27 cellular contexts compared by ENCODE assay signal in genomic region chr13:42865703-42866102, GRCh38.
DNase-seq lines count a peak whose midpoint lies in the region; ATAC-seq and TF ChIP-seq lines count a peak whose summit lies in the region.
"Had no signal": no experiment of that assay in that cellular context is flagged by ENCODE, and none has a peak within 500 bp of the region (broad histone marks: within the 10 kb centered on the region; RNA-seq: fewer than 3 reads in every experiment).

No MANE protein-coding gene starts in this region.

- H3K23me2 ChIP-seq in H9 (ENCODE audit: insufficient read length, low read depth, low read length, poor library complexity, severe bottlenecking): no peaks in the 10 kb centered on the region

- H4K91ac ChIP-seq in H9 (ENCODE audit: insufficient read length, low read depth, low read length) (no peak overlapping the region), mesenchymal stem cell (ENCODE audit: low read length) (no peak overlapping the region)

- H3K27ac Mint-ChIP-seq in H9: peak overlapping the region in 2 of 3 experiments; percentile 8 to 86; a peak in 4 of 7 replicates
- peak overlapping the region; percentile 80 for H3K27ac Mint-ChIP-seq in WTC11
- H3K27ac Mint-ChIP-seq in neural progenitor cell: no peak overlapping the region
- H3K27ac Mint-ChIP-seq: activated CD4-positive, alpha-beta memory T cell treated with anti-CD3 and anti-CD28 coated beads, Interleukin-2, amount 10 ng/mL, durations not matched to agents 7 days and 5 days; activated naive CD8-positive, alpha-beta T cell treated with anti-CD3 and anti-CD28 coated beads for 36 hours; activated T-helper 2 cell treated with anti-CD3 and anti-CD28 coated beads, Interferon-gamma antibody, Interleukin-2, Interleukin-4, amounts not matched to agents 10 μg/mL and 5 μg/mL and 100 μg/mL, durations not matched to agents 14 hours and 24 hours and 36 hours; CD4-positive, alpha-beta memory T cell had no signal

- H2BK5ac ChIP-seq in H9 (ENCODE audit: insufficient read length, low read length) (no peak overlapping the region), mesenchymal stem cell (ENCODE audit: low read depth, low read length, poor library complexity, severe bottlenecking) (no peak overlapping the region)

- peaks cover 0 to 15% of the 10 kb centered on the region in 2 experiments; a peak in 4 of 5 replicates for H3K9me3 Mint-ChIP-seq in H9
- peaks cover 7% of the 10 kb centered on the region; the same call in 1 of the 2 replicates for H3K9me3 Mint-ChIP-seq in WTC11
- peaks cover 2% of the 10 kb centered on the region for H3K9me3 Mint-ChIP-seq in neural progenitor cell
- H3K9me3 Mint-ChIP-seq: activated CD4-positive, alpha-beta memory T cell treated with anti-CD3 and anti-CD28 coated beads, Interleukin-2, amount 10 ng/mL, durations not matched to agents 7 days and 5 days; activated naive CD8-positive, alpha-beta T cell treated with anti-CD3 and anti-CD28 coated beads for 36 hours; activated T-helper 2 cell treated with anti-CD3 and anti-CD28 coated beads, Interferon-gamma antibody, Interleukin-2, Interleukin-4, amounts not matched to agents 10 μg/mL and 5 μg/mL and 100 μg/mL, durations not matched to agents 14 hours and 24 hours and 36 hours had no signal

- no peak overlapping the region for H3T11ph ChIP-seq in H9 (ENCODE audit: low read length)

- H4K8ac ChIP-seq in H9 (replicated peaks; ENCODE audit: insufficient read length, low read depth, low read length) (no peak overlapping the region), mesenchymal stem cell (ENCODE audit: low read length) (no peak overlapping the region)

- H2AK5ac ChIP-seq in H9 (ENCODE audit: insufficient read length, low read length): no peak overlapping the region
- no peak overlapping the region for H2AK5ac ChIP-seq in mesenchymal stem cell (ENCODE audit: low read length, severe bottlenecking)

- no peak overlapping the region for H3K9ac ChIP-seq in H9 (ENCODE audit: extremely low read depth, insufficient read length, low read length)
- peak overlapping the region; percentile 18 for H3K9ac ChIP-seq in mesenchymal stem cell (ENCODE audit: low read length)
- H3K9ac ChIP-seq in neural progenitor cell: no peak overlapping the region
- H3K9ac ChIP-seq: KMS-11 had no signal

- H2AFZ ChIP-seq in H9 (ENCODE audit: low read length) (no peak overlapping the region), mesenchymal stem cell (ENCODE audit: low read depth, low read length) (no peak overlapping the region), neural progenitor cell (replicated peaks) (no peak overlapping the region)

- WGBS in H9 (ENCODE audit: extremely low coverage, insufficient read length, low lambda C conversion rate): no CpG with 5 or more reads among the region's 3 CpGs
- 80% methylated on average over 1 of the region's 3 CpGs for whole genome bisulfite sequencing in mesenchymal stem cell
- WGBS in testis, 2 donors: 57 to 70% methylated on average over 3 of the region's 3 CpGs

- POLR2A ChIA-PET in WTC11 (lab: Charles Lee): interaction anchor here (1.8 kb wide), 1 partner anchor 10 kb away, joined by 6 read pairs; no protein-coding TSS in a partner anchor

- CTCF ChIA-PET in WTC11 (lab: Charles Lee): interaction anchor here (0.6 kb wide), 1 partner anchor 532 kb away, joined by 3 read pairs; no protein-coding TSS in a partner anchor

- H3K27me3 ChIP-seq in BE2C (no peaks in the 10 kb centered on the region), H9 (ENCODE audit: insufficient read depth, low read length) (no peaks in the 10 kb centered on the region), mesenchymal stem cell (ENCODE audit: control insufficient read depth in 1 of 2, insufficient read depth in 1 of 2, low read length in 2 of 2) (no peaks in the 10 kb centered on the region), neural progenitor cell (peaks cover 7% of the 10 kb centered on the region), dorsolateral prefrontal cortex (peaks cover 0 to 21% (median 0%) of the 10 kb centered on the region in 45 donors), testis (no peaks in the 10 kb centered on the region)
- H3K27me3 ChIP-seq: gastroesophageal sphincter, right lobe of liver, tibial nerve had no signal

- H3K79me2 ChIP-seq in H9 (ENCODE audit: insufficient read depth, low read length): no peaks in the 10 kb centered on the region; the same call in 1 of the 2 replicates
- H3K79me2 ChIP-seq in neural progenitor cell (ENCODE audit: low read depth): no peaks in the 10 kb centered on the region

- intact Hi-C loops in dorsolateral prefrontal cortex (cut with DNase I) (no loop called here), testis (cut with DNase I; ENCODE audit: low total_unique reads) (no loop called here)

- no peak overlapping the region for H2BK20ac ChIP-seq in H9 (ENCODE audit: low read depth, low read length, poor library complexity, severe bottlenecking)

- H3K23ac ChIP-seq in H9 (ENCODE audit: insufficient read length, low read depth, low read length) (no peak overlapping the region), mesenchymal stem cell (ENCODE audit: low read length in 2 of 2) (no peak overlapping the region)

- H3K56ac ChIP-seq in H9 (ENCODE audit: insufficient read length, low read depth, low read length): no peak overlapping the region

- H3K4me1 ChIP-seq in BE2C (peaks cover 7% of the 10 kb centered on the region), H9 (ENCODE audit: insufficient read depth, low read length) (no peaks in the 10 kb centered on the region), mesenchymal stem cell (ENCODE audit: control insufficient read depth, insufficient read depth, low read depth, low read length) (no peaks in the 10 kb centered on the region), neural progenitor cell (peaks cover 4% of the 10 kb centered on the region), testis (no peaks in the 10 kb centered on the region)
- H3K4me1 ChIP-seq: gastroesophageal sphincter, right lobe of liver, stomach, tibial nerve had no signal

- H3K36me3 Mint-ChIP-seq in H9 (ENCODE audit: insufficient read depth in 1 of 3, low read depth in 3 of 3) (peaks cover 77 to 85% (median 78%) of the 10 kb centered on the region in 3 experiments), WTC11 (peaks cover 93% of the 10 kb centered on the region), neural progenitor cell (no peaks in the 10 kb centered on the region)
- H3K36me3 Mint-ChIP-seq: activated naive CD8-positive, alpha-beta T cell treated with anti-CD3 and anti-CD28 coated beads for 36 hours; CD4-positive, alpha-beta memory T cell had no signal

- no peak for TF ChIP-seq CTCF in BE2C (IDR thresholded peaks at IDR 0.05; ENCODE audit: low read depth, low read length)
- TF ChIP-seq CTCF in H9 (conservative IDR thresholded peaks at IDR 0.05): no peak
- TF ChIP-seq CTCF in WTC11 (IDR thresholded peaks at IDR 0.05): no peak
- TF ChIP-seq CTCF in neural progenitor cell (IDR thresholded peaks at IDR 0.05): no peak
- TF ChIP-seq CTCF in dorsolateral prefrontal cortex (IDR thresholded peaks at IDR 0.05 in 54 of 56, conservative IDR thresholded peaks at IDR 0.05 in 2 of 56; ENCODE audit: low read depth in 1 of 56, partially characterized antibody in 56 of 56): no peak
- no peak for TF ChIP-seq CTCF in testis (IDR thresholded peaks at IDR 0.05)

- H4K20me1 ChIP-seq in H9 (ENCODE audit: control insufficient read depth, insufficient read depth, insufficient read length): no peaks in the 10 kb centered on the region
- no peaks in the 10 kb centered on the region for H4K20me1 ChIP-seq in neural progenitor cell (ENCODE audit: low read depth)

- H2BK120ac ChIP-seq in H9 (ENCODE audit: low read depth, low read length, poor library complexity, severe bottlenecking): no peak overlapping the region
- no peak overlapping the region for H2BK120ac ChIP-seq in mesenchymal stem cell (ENCODE audit: low read depth, low read length)

- peak overlapping the region; percentile 48 for H3K4me3 ChIP-seq in BE2C (ENCODE audit: low read depth, low read length)
- peak overlapping the region in 1 of 2 experiments; percentile 27 for H3K4me3 ChIP-seq in mesenchymal stem cell (ENCODE audit: insufficient read depth in 1 of 2, low read depth in 1 of 2, low read length in 2 of 2)
- H3K4me3 ChIP-seq in neural progenitor cell: no peak overlapping the region
- H3K4me3 ChIP-seq in dorsolateral prefrontal cortex: peak overlapping the region in 1 of 59 donors; percentile 29
- H3K4me3 ChIP-seq in testis: no peak overlapping the region
- H3K4me3 ChIP-seq: gastroesophageal sphincter, right lobe of liver, stomach, tibial nerve had no signal

- H3K27me3 Mint-ChIP-seq in H9 (ENCODE audit: low read depth): no peaks in the 10 kb centered on the region
- H3K27me3 Mint-ChIP-seq in WTC11 (ENCODE audit: low read depth): no peaks in the 10 kb centered on the region
- H3K27me3 Mint-ChIP-seq in neural progenitor cell (ENCODE audit: insufficient read depth, low read depth): peaks cover 13% of the 10 kb centered on the region

- H3K4me1 Mint-ChIP-seq in H9: peaks cover 34 to 45% of the 10 kb centered on the region in 2 experiments
- H3K4me1 Mint-ChIP-seq in WTC11: peaks cover 64% of the 10 kb centered on the region
- peaks cover 7% of the 10 kb centered on the region for H3K4me1 Mint-ChIP-seq in neural progenitor cell
- H3K4me1 Mint-ChIP-seq: activated CD4-positive, alpha-beta memory T cell treated with anti-CD3 and anti-CD28 coated beads, Interleukin-2, amount 10 ng/mL, durations not matched to agents 7 days and 5 days; activated naive CD8-positive, alpha-beta T cell treated with anti-CD3 and anti-CD28 coated beads for 36 hours; CD4-positive, alpha-beta memory T cell had no signal

- H3K79me1 ChIP-seq in H9 (ENCODE audit: insufficient read depth, low read depth, low read length, poor library complexity, severe bottlenecking): no peaks in the 10 kb centered on the region
- no peaks in the 10 kb centered on the region for H3K79me1 ChIP-seq in mesenchymal stem cell (replicated peaks; ENCODE audit: low read length, poor library complexity, severe bottlenecking)

- H3K27ac ChIP-seq in H9 (ENCODE audit: insufficient read length, low read depth, low read length) (no peak overlapping the region), mesenchymal stem cell (ENCODE audit: low read length, poor library complexity, severe bottlenecking) (no peak overlapping the region), neural progenitor cell (no peak overlapping the region), dorsolateral prefrontal cortex (no peak overlapping the region), testis (no peak overlapping the region)
- H3K27ac ChIP-seq: gastroesophageal sphincter, KMS-11, right lobe of liver, stomach, tibial nerve had no signal

- TF ChIP-seq POLR2A in testis (IDR thresholded peaks at IDR 0.05): no peak

- H2BK12ac ChIP-seq in H9 (ENCODE audit: insufficient read length, low read depth, low read length) (no peak overlapping the region), mesenchymal stem cell (ENCODE audit: low read length in 2 of 2) (no peak overlapping the region)

- no peaks in the 10 kb centered on the region for H3F3A ChIP-seq in neural progenitor cell (ENCODE audit: low read depth)

- H3K4me3 Mint-ChIP-seq in H9 (peak overlapping the region in 1 of 2 experiments; percentile 27; a peak in 1 of 5 replicates), WTC11 (peak overlapping the region; percentile 44; the same call in 1 of the 2 replicates), neural progenitor cell (no peak overlapping the region)
- H3K4me3 Mint-ChIP-seq: activated CD4-positive, alpha-beta memory T cell treated with anti-CD3 and anti-CD28 coated beads, Interleukin-2, amount 10 ng/mL, durations not matched to agents 7 days and 5 days; activated naive CD8-positive, alpha-beta T cell treated with anti-CD3 and anti-CD28 coated beads for 36 hours; CD4-positive, alpha-beta memory T cell had no signal

- H4K5ac ChIP-seq in H9 (ENCODE audit: insufficient read length, low read depth, low read length): no peak overlapping the region

- H2BK15ac ChIP-seq in H9 (ENCODE audit: low read depth, low read length) (no peak overlapping the region), mesenchymal stem cell (ENCODE audit: low read depth, poor library complexity, severe bottlenecking) (no peak overlapping the region)

- H3K9me3 ChIP-seq in BE2C: no peaks in the 10 kb centered on the region
- no peaks in the 10 kb centered on the region for H3K9me3 ChIP-seq in H9 (ENCODE audit: control insufficient read depth, low read depth, low read length)
- H3K9me3 ChIP-seq in mesenchymal stem cell (ENCODE audit: control insufficient read depth, low read length): no peaks in the 10 kb centered on the region
- no peaks in the 10 kb centered on the region for H3K9me3 ChIP-seq in neural progenitor cell (ENCODE audit: low read depth)
- H3K9me3 ChIP-seq in testis: no peaks in the 10 kb centered on the region
- H3K9me3 ChIP-seq: gastroesophageal sphincter, right lobe of liver, stomach, tibial nerve had no signal

- H3K18ac ChIP-seq in H9 (ENCODE audit: insufficient read length, low read depth, low read length): no peak overlapping the region
- no peak overlapping the region for H3K18ac ChIP-seq in mesenchymal stem cell (ENCODE audit: low read depth in 1 of 2, low read length in 2 of 2)

- ATAC-seq in WTC11: peak; percentile 6; the same call in 1 of the 2 replicates
- ATAC-seq: esophagus mucosa, gastroesophageal sphincter, right lobe of liver had no signal

- peak; percentile 76 for DNase-seq in BE2C
- DNase-seq in H9: peak; percentile 49
- DNase-seq in WTC11 (ENCODE audit: low spot score): no peak
- DNase-seq in mesenchymal stem cell: peak; percentile 27
- no peak for DNase-seq in neural progenitor cell (ENCODE audit: low spot score)
- no peak for DNase-seq in dorsolateral prefrontal cortex
- no peak for DNase-seq in NCI-H2227 treated with DMSO at 0.1 percent for 48 hours (lab: John Stamatoyannopoulos, UW)
- no peak for DNase-seq in testis
- DNase-seq: activated CD4-positive, alpha-beta memory T cell treated with anti-CD3 and anti-CD28 coated beads, Interleukin-2, amount 10 ng/mL, durations not matched to agents 7 days and 5 days; activated CD4-positive, CD25-positive, alpha-beta regulatory T cell; activated naive CD8-positive, alpha-beta T cell treated with anti-CD3 and anti-CD28 coated beads for 36 hours; CD4-positive, alpha-beta memory T cell; DMS53; effector memory CD4-positive, alpha-beta T cell; GF-D8; hypothalamus; islet precursor cell; NCI-H1694; NCI-H748 treated with DMSO at 0.1 percent for 48 hours; posterior cingulate gyrus; right lobe of liver; stomach had no signal

- H3K4me2 ChIP-seq in H9 (ENCODE audit: insufficient read depth, insufficient read length, low read length): no peak overlapping the region
- H3K4me2 ChIP-seq in mesenchymal stem cell (ENCODE audit: low read length, poor library complexity, severe bottlenecking): no peak overlapping the region
- no peak overlapping the region for H3K4me2 ChIP-seq in neural progenitor cell
- H3K4me2 ChIP-seq: KMS-11 had no signal

- H3K36me3 ChIP-seq in BE2C (no peaks in the 10 kb centered on the region), mesenchymal stem cell (ENCODE audit: control insufficient read depth in 1 of 2, insufficient read depth in 2 of 2, low read depth in 1 of 2, low read length in 2 of 2) (no peaks in the 10 kb centered on the region), neural progenitor cell (no peaks in the 10 kb centered on the region), testis (ENCODE audit: low read depth, missing control alignments) (no peaks in the 10 kb centered on the region)
- H3K36me3 ChIP-seq: gastroesophageal sphincter, right lobe of liver, stomach, tibial nerve had no signal

- no peak overlapping the region for H3K4ac ChIP-seq in H9 (ENCODE audit: low read depth, low read length)
- no peak overlapping the region for H3K4ac ChIP-seq in mesenchymal stem cell (ENCODE audit: low read depth in 1 of 2, low read length in 2 of 2)

- H3K14ac ChIP-seq in H9 (ENCODE audit: insufficient read depth, low read length) (no peak overlapping the region), mesenchymal stem cell (ENCODE audit: low read length in 2 of 2) (no peak overlapping the region)

Comparison
In these comparisons a context has a peak if more than half of its experiments do, and no peak if none do; other contexts are left out.
1. DNase-seq: peak in BE2C (single experiment), H9 (single experiment) and mesenchymal stem cell (single experiment); none in WTC11 (single experiment), neural progenitor cell (single experiment), dorsolateral prefrontal cortex (0 of 10), NCI-H2227 treated with DMSO at 0.1 percent for 48 hours (single experiment) and testis (single experiment).